Comparison of ENCODE assay signal across 1 cellular context in genomic region chr19:3366761-3367571, GRCh38.
A peak's percentile ranks its signal among the peaks of the same experiment; 100 is the strongest.
TF ChIP-seq lines count a peak whose summit lies in the region.

No MANE protein-coding gene starts in this region.

TF ChIP-seq in K562, 482 proteins besides CTCF, POLR2A, EP300 and RAD21 (continued from another document and continues in another):
- TF ChIP-seq TFAP4 (CRISPR knock-in tag; IDR thresholded peaks at IDR 0.05; ENCODE audit: borderline replicate concordance) (peak; percentile 63), NR2F6 (CRISPR knock-in tag; IDR thresholded peaks at IDR 0.05) (no peak), ZNF165 (CRISPR knock-in tag; IDR thresholded peaks at IDR 0.05; ENCODE audit: borderline replicate concordance) (0 out of 2 replicates have a peak, but pooled peaks have one; percentile 33), RBM39 (optimal IDR thresholded peaks at IDR 0.05; ENCODE audit: low read depth, low read length) (no peak), MAFG (tag; conservative IDR thresholded peaks at IDR 0.05) (no peak), NFE2L1 (tag; IDR thresholded peaks at IDR 0.05; ENCODE audit: borderline replicate concordance, low read depth) (no peak), MBD2 (IDR thresholded peaks at IDR 0.05; ENCODE audit: borderline replicate concordance, low read depth) (peak; percentile 2; the same call in 1 of the 2 replicates), SP2 (IDR thresholded peaks at IDR 0.05; ENCODE audit: extremely low read depth, low read depth, low read length, poor library complexity, severe bottlenecking) (no peak), FOXA1 (IDR thresholded peaks at IDR 0.05; ENCODE audit: borderline replicate concordance) (no peak), ZBTB33 (CRISPR knock-in tag; IDR thresholded peaks at IDR 0.05) (no peak), RBBP5 (IDR thresholded peaks at IDR 0.05; ENCODE audit: borderline replicate concordance, insufficient read depth, low read length, poor library complexity, severe bottlenecking) (peak; percentile 25), EP400 (IDR thresholded peaks at IDR 0.05) (peak; percentile 85), ZNF311 (CRISPR knock-in tag; IDR thresholded peaks at IDR 0.05) (no peak), HNRNPK (IDR thresholded peaks at IDR 0.05; ENCODE audit: low read depth, low read length, poor library complexity, severe bottlenecking) (peak; percentile 98), NONO (IDR thresholded peaks at IDR 0.05; ENCODE audit: low read depth in 2 of 2, low read length in 1 of 2) (0 out of 4 replicates have a peak, but pooled peaks of 1 of the 2 experiments have one; percentile 47), MTA3 (IDR thresholded peaks at IDR 0.05; ENCODE audit: borderline replicate concordance) (0 out of 2 replicates have a peak, but pooled peaks have one; percentile 24), ZNF639 (CRISPR knock-in tag; conservative IDR thresholded peaks at IDR 0.05 in 1 of 2, IDR thresholded peaks at IDR 0.05 in 1 of 2) (no peak; a peak in 2 of 4 replicates), KDM2B (CRISPR knock-in tag; IDR thresholded peaks at IDR 0.05) (no peak), KHSRP (IDR thresholded peaks at IDR 0.05) (no peak), ZBTB40 (IDR thresholded peaks at IDR 0.05) (no peak), ZBTB40 (CRISPR knock-in tag; IDR thresholded peaks at IDR 0.05) (no peak), ZNF347 (CRISPR knock-in tag; IDR thresholded peaks at IDR 0.05; ENCODE audit: low read depth) (no peak), AFF1 (IDR thresholded peaks at IDR 0.05; ENCODE audit: low read depth in 1 of 2, partially characterized antibody in 2 of 2) (peak in 1 of 2 experiments; percentile 34), MCM3 (IDR thresholded peaks at IDR 0.05) (no peak), SMAD4 (CRISPR knock-in tag; conservative IDR thresholded peaks at IDR 0.05) (peak; percentile 47; the same call in 1 of the 2 replicates), ZNF655 (CRISPR knock-in tag; IDR thresholded peaks at IDR 0.05) (no peak), NKRF (IDR thresholded peaks at IDR 0.05; ENCODE audit: borderline replicate concordance) (peak; percentile 66; the same call in 1 of the 2 replicates), FOXM1 (IDR thresholded peaks at IDR 0.05; ENCODE audit: low read depth) (peak; percentile 35; the same call in 1 of the 2 replicates), FOXM1 (CRISPR knock-in tag; IDR thresholded peaks at IDR 0.05; ENCODE audit: low read depth) (no peak), NCOA4 (IDR thresholded peaks at IDR 0.05; ENCODE audit: partially characterized antibody) (no peak), ZSCAN32 (CRISPR knock-in tag; IDR thresholded peaks at IDR 0.05) (no peak), L3MBTL2 (IDR thresholded peaks at IDR 0.05) (peak; percentile 82), ZBTB7A (IDR thresholded peaks at IDR 0.05; ENCODE audit: borderline replicate concordance, control insufficient read depth, low read depth, low read length) (0 out of 2 replicates have a peak, but pooled peaks have one; percentile 72), SAP30 (IDR thresholded peaks at IDR 0.05; ENCODE audit: borderline replicate concordance, insufficient read depth, low read depth, low read length, poor library complexity, severe bottlenecking) (peak; percentile 58), CGGBP1 (CRISPR knock-in tag; IDR thresholded peaks at IDR 0.05) (no peak), ELF4 (CRISPR knock-in tag; IDR thresholded peaks at IDR 0.05) (no peak), SMARCE1 (IDR thresholded peaks at IDR 0.05) (0 out of 2 replicates have a peak, but pooled peaks have one; percentile 31), RFX1 (IDR thresholded peaks at IDR 0.05) (no peak), ZNF263 (CRISPR knock-in tag; IDR thresholded peaks at IDR 0.05; ENCODE audit: borderline replicate concordance) (peak; percentile 56), MXI1 (IDR thresholded peaks at IDR 0.05; ENCODE audit: low read depth, low read length) (no peak), ZC3H11A (IDR thresholded peaks at IDR 0.05; ENCODE audit: low read depth, low read length) (no peak), BCOR (IDR thresholded peaks at IDR 0.05) (0 out of 2 replicates have a peak, but pooled peaks have one; percentile 26)
